8 cellular contexts compared by ENCODE assay signal in genomic region chr2:71178836-71179235, GRCh38. TPM values are rescaled to one million over a fixed set of nuclear protein-coding genes. Genes with fewer than 3 reads are reported as not detected.
DNase-seq lines count a peak whose midpoint lies in the region; ATAC-seq, FAIRE-seq and TF ChIP-seq lines count a peak whose summit lies in the region.
"Not testable (repeated sequence)": the region's sequence is repeated elsewhere in the genome, so short reads cannot be mapped to it uniquely, and the experiment has no call there.

No MANE protein-coding gene starts in this region.

- H3K4me2 ChIP-seq in trophoblast cell (ENCODE audit: low read length), result not testable (repeated sequence)

- not testable (repeated sequence) for H3K36me3 Mint-ChIP-seq in WTC11

- not testable (repeated sequence) for H3K4me3 ChIP-seq in trophoblast cell (ENCODE audit: low read depth, low read length)

- not testable (repeated sequence) for H4K91ac ChIP-seq in trophoblast cell (ENCODE audit: low read depth, low read length)

- not testable (repeated sequence) for H3K9ac ChIP-seq in trophoblast cell (ENCODE audit: low read length)

- H3K23ac ChIP-seq in trophoblast cell (ENCODE audit: low read length), result peak overlapping the region; percentile 81

- not testable (repeated sequence) for TF ChIP-seq CTCF in WTC11 (IDR thresholded peaks at IDR 0.05)

- H2BK12ac ChIP-seq in trophoblast cell (ENCODE audit: low read length), result not testable (repeated sequence)

- not testable (repeated sequence) for H3K27ac ChIP-seq in trophoblast cell (ENCODE audit: low read depth, low read length)

- not testable (repeated sequence) for H3K18ac ChIP-seq in trophoblast cell (ENCODE audit: low read length)

- POLR2A ChIA-PET in WTC11 (lab: Charles Lee), result not testable (repeated sequence)

- not testable (repeated sequence) for H2AK5ac ChIP-seq in trophoblast cell (ENCODE audit: low read length)

- H3K4me1 Mint-ChIP-seq in WTC11, result peaks cover 34% of the 10 kb centered on the region

- H4K8ac ChIP-seq in trophoblast cell (ENCODE audit: low read depth, low read length), result not testable (repeated sequence)

- FAIRE-seq in HTR-8/SVneo (lab: Jason Lieb, UNC), result peak; percentile 66

- not testable (repeated sequence) for H3K27ac Mint-ChIP-seq in WTC11

- not testable (repeated sequence) for H3K27me3 Mint-ChIP-seq in WTC11 (ENCODE audit: low read depth)

- no CpG with 5 or more reads among the region's 8 CpGs for WGBS in trophoblast cell (ENCODE audit: extremely low coverage, insufficient coverage, insufficient read length)

- H2BK5ac ChIP-seq in trophoblast cell (ENCODE audit: low read depth, low read length, poor library complexity), result not testable (repeated sequence)

- DNase-seq in DMS53 treated with DMSO at 0.1 percent for 48 hours (lab: John Stamatoyannopoulos, UW; ENCODE audit: unreplicated experiment) (peak; percentile 53), NCI-H146 (lab: John Stamatoyannopoulos, UW) (peak; percentile 48), NCI-H2107 (lab: John Stamatoyannopoulos, UW) (peak; percentile 31), NCI-H345 (lab: John Stamatoyannopoulos, UW) (peak; percentile 46), NCI-H748 (lab: John Stamatoyannopoulos, UW; ENCODE audit: unreplicated experiment) (peak; percentile 43)
- DNase-seq in HTR-8/SVneo (ENCODE audit: insufficient read length, low spot score); WTC11 (ENCODE audit: low spot score); trophoblast cell: not testable (repeated sequence)

- not testable (repeated sequence) for H4K12ac ChIP-seq in trophoblast cell (ENCODE audit: low read depth, low read length)

- ATAC-seq in WTC11, result peak; percentile 21; the same call in 1 of the 2 replicates

- H3K79me2 ChIP-seq in trophoblast cell (ENCODE audit: control insufficient read depth, insufficient read depth, low read length, poor library complexity), result not testable (repeated sequence)

- not testable (repeated sequence) for H3K9me3 Mint-ChIP-seq in WTC11

- H3K9me3 ChIP-seq in trophoblast cell (ENCODE audit: insufficient read depth, low read depth, low read length), result not testable (repeated sequence)

- not testable (repeated sequence) for H3K4me3 Mint-ChIP-seq in WTC11

- not testable (repeated sequence) for H3K36me3 ChIP-seq in trophoblast cell (ENCODE audit: control insufficient read depth in 1 of 2, insufficient read depth in 2 of 2, low read length in 2 of 2)

- not testable (repeated sequence) for H3K14ac ChIP-seq in trophoblast cell (ENCODE audit: low read length)

- H3K4me1 ChIP-seq in trophoblast cell (ENCODE audit: control insufficient read depth in 1 of 2, insufficient read depth in 2 of 2, low read length in 2 of 2), result not testable (repeated sequence)

- CTCF ChIA-PET in WTC11 (lab: Charles Lee), result interaction anchor here (1.2 kb wide), 1 partner anchor 23 kb away, joined by 3 read pairs; no protein-coding TSS in a partner anchor

- H2BK120ac ChIP-seq in trophoblast cell (ENCODE audit: insufficient read depth, low read length, poor library complexity), result not testable (repeated sequence)

- H2AFZ ChIP-seq in trophoblast cell (ENCODE audit: insufficient read depth, low read length, poor library complexity), result not testable (repeated sequence)

- H3K79me1 ChIP-seq in trophoblast cell (ENCODE audit: low read length), result not testable (repeated sequence)

- H3K27me3 ChIP-seq in trophoblast cell (ENCODE audit: insufficient read depth, low read length), result not testable (repeated sequence)

- not testable (repeated sequence) for H3K4ac ChIP-seq in trophoblast cell (ENCODE audit: low read depth, low read length)

RNA-seq across cellular contexts. Expression of gene PAIP2B, which starts 48.1 kb away (rescaled TPM):
- 19.3 to 22.4 TPM (median 22.2 TPM) in 3 replicates for total RNA-seq in WTC11 (2021)
- 3.0 and 3.2 TPM in 2 replicates for polyA plus RNA-seq in trophoblast cell (2013)

RNA-seq across cellular contexts. Expression of gene MPHOSPH10, which starts 48.4 kb away (rescaled TPM):
- total RNA-seq in WTC11 (2021), result 27.8 to 36.6 TPM (median 31.4 TPM) in 3 replicates
- 41.6 and 42.3 TPM in 2 replicates for polyA plus RNA-seq in trophoblast cell (2013)

RNA-seq across cellular contexts. Expression of gene MCEE, which starts 48.8 kb away (rescaled TPM):
- 17.2 to 19.1 TPM (median 18.7 TPM) in 3 replicates for total RNA-seq in WTC11 (2021)
- polyA plus RNA-seq in trophoblast cell (2013), result 20.1 and 20.4 TPM in 2 replicates
